ENCODE assay signal across 8 cellular contexts in genomic region chr7:140646931-140647647, GRCh38. TPM values are rescaled to one million over a fixed set of nuclear protein-coding genes. Genes with fewer than 3 reads are reported as not detected.
DNase-seq lines count a peak whose midpoint lies in the region; ATAC-seq and TF ChIP-seq lines count a peak whose summit lies in the region.

No MANE protein-coding gene starts in this region.

- peaks cover 11% of the 10 kb centered on the region for H3K27me3 Mint-ChIP-seq in activated CD4-positive, alpha-beta memory T cell treated with anti-CD3 and anti-CD28 coated beads for 36 hours

- TF ChIP-seq EP300 in ovary (IDR thresholded peaks at IDR 0.05): no peak

- H3K4me3 ChIP-seq in GM12875 (ENCODE audit: low read depth, low read length) (no peak overlapping the region), fibroblast of pulmonary artery (replicated peaks; ENCODE audit: low read depth, low read length) (no peak overlapping the region), ovary (no peak overlapping the region), ascending aorta (no peak overlapping the region)

- no peaks in the 10 kb centered on the region for H3K36me3 ChIP-seq in ovary
- no peaks in the 10 kb centered on the region for H3K36me3 ChIP-seq in ascending aorta

- H3K9me3 Mint-ChIP-seq in activated CD4-positive, alpha-beta memory T cell treated with anti-CD3 and anti-CD28 coated beads for 36 hours: no peaks in the 10 kb centered on the region

- DNase-seq in AG09319 (ENCODE audit: extremely low read depth, low read depth) (no peak), NCI-H2196 treated with DMSO at 0.1 percent for 48 hours (lab: John Stamatoyannopoulos, UW; ENCODE audit: unreplicated experiment) (peak; percentile 27), fibroblast of pulmonary artery (ENCODE audit: low read depth) (peak; percentile 35), ovary (peak in 4 of 5 donors; percentile 34 to 62 (median 42)), ascending aorta (ENCODE audit: low spot score in 2 of 2) (no peak)
- DNase-seq in activated CD4-positive, alpha-beta memory T cell treated with anti-CD3 and anti-CD28 coated beads for 36 hours: peak; percentile 53

- WGBS in ovary, 3 donors: 36 to 39% (median 37%) methylated on average over 8 of the region's 8 CpGs

- H3K27me3 ChIP-seq in ovary: no peaks in the 10 kb centered on the region
- H3K27me3 ChIP-seq in ascending aorta: no peaks in the 10 kb centered on the region

- no peaks in the 10 kb centered on the region for H3K4me1 Mint-ChIP-seq in activated CD4-positive, alpha-beta memory T cell treated with anti-CD3 and anti-CD28 coated beads for 36 hours (ENCODE audit: low read depth)

- no peaks in the 10 kb centered on the region for H3K9me3 ChIP-seq in ovary
- H3K9me3 ChIP-seq in ascending aorta: no peaks in the 10 kb centered on the region

- no peak for TF ChIP-seq POLR2A in ovary (IDR thresholded peaks at IDR 0.05)

- no peak overlapping the region for H3K27ac Mint-ChIP-seq in activated CD4-positive, alpha-beta memory T cell treated with anti-CD3 and anti-CD28 coated beads for 36 hours

- POLR2A ChIA-PET in activated CD4-positive, alpha-beta memory T cell treated with anti-CD3 and anti-CD28 coated beads for 36 hours (lab: Charles Lee): no interaction called here

- H3K4me1 ChIP-seq in ovary (ENCODE audit: insufficient read depth) (peaks cover 1% of the 10 kb centered on the region), ascending aorta (no peaks in the 10 kb centered on the region)

- TF ChIP-seq CTCF in AG09319 (IDR thresholded peaks at IDR 0.05; ENCODE audit: low read depth, low read length) (peak; percentile 52), GM12875 (IDR thresholded peaks at IDR 0.05; ENCODE audit: borderline replicate concordance, insufficient read depth, low read depth, low read length) (peak; percentile 64; the same call in 1 of the 2 replicates), fibroblast of pulmonary artery (IDR thresholded peaks at IDR 0.05; ENCODE audit: low read length, missing control alignments) (peak; percentile 66), ovary (IDR thresholded peaks at IDR 0.05) (no peak), ascending aorta (IDR thresholded peaks at IDR 0.05) (peak in 1 of 3 experiments; percentile 36)

- CTCF ChIA-PET in activated CD4-positive, alpha-beta memory T cell treated with anti-CD3 and anti-CD28 coated beads for 36 hours (lab: Charles Lee): interaction anchor here (0.9 to 2.0 kb wide), 5 partner anchors 11 to 130 kb away, joined by 3 to 6 read pairs (median 4); no protein-coding TSS in a partner anchor

- no peak overlapping the region for H3K27ac ChIP-seq in ovary
- no peak overlapping the region for H3K27ac ChIP-seq in ascending aorta

- intact Hi-C loops in activated CD4-positive, alpha-beta memory T cell treated with anti-CD3 and anti-CD28 coated beads for 36 hours (cut with micrococcal nuclease): no loop called here
- intact Hi-C loops in ovary (cut with DNase I) (no loop called here), ascending aorta (cut with DNase I) (no loop called here)

- peak; percentile 76 for ATAC-seq in HG02798 (IDR thresholded peaks at IDR 0.05; ENCODE audit: poor library complexity, unreplicated experiment)

- no peaks in the 10 kb centered on the region for H3K36me3 Mint-ChIP-seq in activated CD4-positive, alpha-beta memory T cell treated with anti-CD3 and anti-CD28 coated beads for 36 hours

- no peak overlapping the region for H3K4me3 Mint-ChIP-seq in activated CD4-positive, alpha-beta memory T cell treated with anti-CD3 and anti-CD28 coated beads for 36 hours

RNA-seq across cellular contexts. Expression of gene DENND2A, which starts 6.5 kb away (rescaled TPM):
- total RNA-seq in activated CD4-positive, alpha-beta memory T cell treated with anti-CD3 and anti-CD28 coated beads for 36 hours: not detected
- total RNA-seq in ovary: 10 to 100 TPM in 6 of 7 donors, 1 to 10 TPM in 1; 9.8 to 61.8 (median 36.1) TPM
- polyA plus RNA-seq in ovary: 10 to 100 TPM; 20.5 to 55.1 TPM
- 7.5 TPM for total RNA-seq in ascending aorta

RNA-seq across cellular contexts. Expression of gene ADCK2, which starts 25.7 kb away (rescaled TPM):
- total RNA-seq in activated CD4-positive, alpha-beta memory T cell treated with anti-CD3 and anti-CD28 coated beads for 36 hours: 10 to 100 TPM; 24.2 to 24.4 TPM
- total RNA-seq in ovary (10 to 100 TPM; 12.0 to 22.5 (median 19.1) TPM), ascending aorta (46.1 TPM)
- 10 to 100 TPM; 13.0 to 20.4 TPM for polyA plus RNA-seq in ovary

RNA-seq across cellular contexts. Expression of gene NDUFB2, which starts 49.4 kb away (rescaled TPM):
- 100 to 1,000 TPM; 171 to 183 TPM for total RNA-seq in activated CD4-positive, alpha-beta memory T cell treated with anti-CD3 and anti-CD28 coated beads for 36 hours
- total RNA-seq in ovary: 100 to 1,000 TPM in 6 of 7 donors, 10 to 100 TPM in 1; 79.6 to 172 (median 116) TPM
- 100 to 1,000 TPM; 153 TPM for polyA plus RNA-seq in ovary
- total RNA-seq in ascending aorta: 35.9 TPM

Comparison
In these comparisons a context has a peak if more than half of its experiments do, and no peak if none do; other contexts are left out.
1. DNase-seq: peak in NCI-H2196 treated with DMSO at 0.1 percent for 48 hours (single experiment), activated CD4-positive, alpha-beta memory T cell treated with anti-CD3 and anti-CD28 coated beads for 36 hours (single experiment), fibroblast of pulmonary artery (single experiment) and ovary (4 of 5); none in AG09319 (single experiment) and ascending aorta (0 of 2).
2. CTCF ChIP-seq: peak in AG09319 (single experiment), GM12875 (single experiment) and fibroblast of pulmonary artery (single experiment); none in ovary (0 of 3).